1 cellular context compared by ENCODE assay signal in the genomic region with DNA sequence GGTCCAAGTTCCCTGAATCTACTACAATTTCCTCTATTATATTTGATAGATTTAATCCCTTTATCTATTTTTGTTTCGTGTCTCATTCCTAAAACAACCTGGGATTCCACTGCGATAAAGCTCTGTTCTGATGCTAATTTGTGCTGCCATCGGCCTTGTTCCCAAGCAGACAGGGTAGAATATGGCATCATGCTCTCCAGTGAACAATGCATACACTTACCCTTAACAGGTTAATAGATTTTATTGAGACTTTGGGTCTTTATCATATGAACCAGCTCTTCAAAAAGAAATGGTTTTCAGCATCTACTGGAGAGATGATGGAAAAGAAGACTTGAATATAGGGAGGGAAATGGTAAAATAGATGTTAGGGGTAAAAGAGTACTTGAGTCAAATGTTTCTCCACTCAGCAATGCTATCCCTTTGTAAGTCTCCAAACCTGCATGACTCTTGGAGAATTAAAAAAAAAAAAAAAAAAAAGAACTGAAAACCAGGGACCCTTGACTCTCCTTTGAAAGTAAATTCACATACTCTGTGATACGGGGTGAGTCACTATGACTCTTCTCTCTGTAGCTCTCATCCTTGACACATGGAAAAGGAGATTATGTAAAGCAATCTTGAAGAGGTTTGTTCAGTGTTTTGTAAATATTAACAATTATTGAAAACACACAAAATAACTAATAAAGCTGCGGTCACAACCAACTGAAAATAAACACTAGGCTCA.
TF ChIP-seq lines count a peak whose summit lies in the region.

No MANE protein-coding gene starts in this region.

TF ChIP-seq in GM12878, 131 proteins besides CTCF, POLR2A, EP300 and RAD21:
- TF ChIP-seq SREBF2 (IDR thresholded peaks at IDR 0.05; ENCODE audit: low read length) (no peak), STAT3 (IDR thresholded peaks at IDR 0.05; ENCODE audit: low read depth, low read length) (no peak), POLR2AphosphoS5 (IDR thresholded peaks at IDR 0.05; ENCODE audit: low read length) (no peak), BCLAF1 (IDR thresholded peaks at IDR 0.05) (no peak), RCOR1 (conservative IDR thresholded peaks at IDR 0.05; ENCODE audit: low read depth, low read length) (no peak), PKNOX1 (IDR thresholded peaks at IDR 0.05) (no peak), SIN3A (IDR thresholded peaks at IDR 0.05; ENCODE audit: low read depth, low read length) (no peak), RB1 (IDR thresholded peaks at IDR 0.05; ENCODE audit: borderline replicate concordance) (no peak)
TF ChIP-seq in GM12878: peak in this region for 0.
